14 cellular contexts compared by ENCODE assay signal in genomic region chr10:128189176-128189575, GRCh38.
A peak's percentile ranks its signal among the peaks of the same experiment; 100 is the strongest.
DNase-seq lines count a peak whose midpoint lies in the region; ATAC-seq and TF ChIP-seq lines count a peak whose summit lies in the region.
"Had no signal": no experiment of that assay in that cellular context is flagged by ENCODE, and none has a peak within 500 bp of the region (broad histone marks: within the 10 kb centered on the region; RNA-seq: fewer than 3 reads in every experiment).

No MANE protein-coding gene starts in this region.

- H3K27ac Mint-ChIP-seq in natural killer cell (peak overlapping the region; percentile 95 to 96), neural crest cell (ENCODE audit: unreplicated experiment) (peak overlapping the region; percentile 64)
- H3K27ac Mint-ChIP-seq in natural killer cell treated with Interleukin-12 subunit alpha and Interleukin-12 subunit beta and Interleukin-15 and Interleukin-18, amount 100 ng/mL, for 72 hours = peak overlapping the region in 1 of 2 donors; percentile 95
- peak overlapping the region; percentile 92 to 97 for H3K27ac Mint-ChIP-seq in effector memory CD8-positive, alpha-beta T cell

- no peaks in the 10 kb centered on the region for H3K27me3 Mint-ChIP-seq in natural killer cell (ENCODE audit: low read depth in 2 of 2)
- no peaks in the 10 kb centered on the region for H3K27me3 Mint-ChIP-seq in natural killer cell treated with Interleukin-12 subunit alpha and Interleukin-12 subunit beta and Interleukin-15 and Interleukin-18, amount 100 ng/mL, for 72 hours
- peaks cover 0 to 5% of the 10 kb centered on the region in 2 donors for H3K27me3 Mint-ChIP-seq in effector memory CD8-positive, alpha-beta T cell
- peaks cover 2% of the 10 kb centered on the region for H3K27me3 Mint-ChIP-seq in neural crest cell (ENCODE audit: low read depth)

- intact Hi-C loops in natural killer cell (cut with micrococcal nuclease) = no loop called here

- H3K9me3 Mint-ChIP-seq in natural killer cell (no peaks in the 10 kb centered on the region), neural crest cell (peaks cover 3% of the 10 kb centered on the region)
- no peaks in the 10 kb centered on the region for H3K9me3 Mint-ChIP-seq in natural killer cell treated with Interleukin-12 subunit alpha and Interleukin-12 subunit beta and Interleukin-15 and Interleukin-18, amount 100 ng/mL, for 72 hours
- H3K9me3 Mint-ChIP-seq in effector memory CD8-positive, alpha-beta T cell = no peaks in the 10 kb centered on the region

- H3K36me3 Mint-ChIP-seq in natural killer cell (no peaks in the 10 kb centered on the region), neural crest cell (ENCODE audit: low read depth) (no peaks in the 10 kb centered on the region)
- H3K36me3 Mint-ChIP-seq in natural killer cell treated with Interleukin-12 subunit alpha and Interleukin-12 subunit beta and Interleukin-15 and Interleukin-18, amount 100 ng/mL, for 72 hours = no peaks in the 10 kb centered on the region
- H3K36me3 Mint-ChIP-seq in effector memory CD8-positive, alpha-beta T cell (ENCODE audit: insufficient read depth) = no peaks in the 10 kb centered on the region
- H3K36me3 Mint-ChIP-seq: CD4-positive, CD25-positive, alpha-beta regulatory T cell had no signal

- no peak for ATAC-seq in natural killer cell
- no peak for ATAC-seq in natural killer cell treated with Interleukin-12 subunit alpha and Interleukin-12 subunit beta and Interleukin-15 and Interleukin-18, amount 100 ng/mL, for 72 hours
- no peak for ATAC-seq in effector memory CD8-positive, alpha-beta T cell (replicated peaks)

- TF ChIP-seq CTCF in natural killer cell (IDR thresholded peaks at IDR 0.05) (no peak), neural crest cell (conservative IDR thresholded peaks at IDR 0.05) (no peak)

- no peak for DNase-seq in natural killer cell
- DNase-seq in natural killer cell treated with Interleukin-12 subunit alpha and Interleukin-12 subunit beta and Interleukin-15 and Interleukin-18, amount 100 ng/mL, for 72 hours (ENCODE audit: low spot score) = no peak
- DNase-seq in effector memory CD8-positive, alpha-beta T cell = no peak
- no peak for DNase-seq in neural crest cell (ENCODE audit: low read depth, low spot score)
- no peak for DNase-seq in effector CD4-positive, alpha-beta T cell
- no peak for DNase-seq in NOMO-1 (lab: John Stamatoyannopoulos, UW; ENCODE audit: unreplicated experiment in 2 of 2)
- DNase-seq in DMS 273 treated with DMSO at 0.1 percent for 48 hours (lab: John Stamatoyannopoulos, UW) = no peak
- DNase-seq: 8988T; C1 segment of cervical spinal cord; Caco-2; CD4-positive, CD25-positive, alpha-beta regulatory T cell; DMS153; DMS79; GF-D8 had no signal

- H3K4me3 Mint-ChIP-seq in natural killer cell (peak overlapping the region; percentile 49), neural crest cell (no peak overlapping the region)
- H3K4me3 Mint-ChIP-seq in natural killer cell treated with Interleukin-12 subunit alpha and Interleukin-12 subunit beta and Interleukin-15 and Interleukin-18, amount 100 ng/mL, for 72 hours = no peak overlapping the region
- H3K4me3 Mint-ChIP-seq in effector memory CD8-positive, alpha-beta T cell = no peak overlapping the region

- H3K4me1 Mint-ChIP-seq in natural killer cell = peaks cover 21 to 25% of the 10 kb centered on the region in 2 donors
- H3K4me1 Mint-ChIP-seq in natural killer cell treated with Interleukin-12 subunit alpha and Interleukin-12 subunit beta and Interleukin-15 and Interleukin-18, amount 100 ng/mL, for 72 hours (ENCODE audit: low read depth in 2 of 2) = peaks cover 25 to 35% of the 10 kb centered on the region in 2 donors
- peaks cover 20 to 22% of the 10 kb centered on the region in 2 donors for H3K4me1 Mint-ChIP-seq in effector memory CD8-positive, alpha-beta T cell (ENCODE audit: low read depth in 2 of 2)
- peaks cover 12% of the 10 kb centered on the region for H3K4me1 Mint-ChIP-seq in neural crest cell
